ENCODE assay signal across 17 cellular contexts in the genomic region with DNA sequence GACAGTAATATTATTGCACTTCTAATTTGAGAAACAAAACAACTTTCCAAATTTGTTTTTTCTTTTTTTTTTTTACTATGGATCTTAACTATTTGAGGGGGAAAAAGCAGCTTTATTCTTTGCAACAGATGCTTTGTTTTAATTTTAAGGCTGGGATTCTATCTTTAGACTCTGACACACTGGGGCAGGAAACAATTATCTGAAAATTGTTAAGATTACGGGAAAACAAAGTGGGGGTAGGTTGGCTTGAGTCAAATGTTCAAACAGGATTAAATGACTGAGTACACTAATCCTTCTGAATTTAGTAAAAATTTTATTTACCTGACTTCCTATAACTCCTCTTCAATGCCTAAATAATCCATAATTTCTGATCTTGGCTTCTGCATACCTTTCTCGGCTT.
DNase-seq lines count a peak whose midpoint lies in the region; ATAC-seq and TF ChIP-seq lines count a peak whose summit lies in the region.
"Had no signal": no experiment of that assay in that cellular context is flagged by ENCODE, and none has a peak within 500 bp of the region (broad histone marks: within the 10 kb centered on the region; RNA-seq: fewer than 3 reads in every experiment).

No MANE protein-coding gene starts in this region.

- ATAC-seq in HG03095 (IDR thresholded peaks at IDR 0.05; ENCODE audit: unreplicated experiment), result no peak

- H3K9me3 Mint-ChIP-seq in HFFc6, result peaks cover 10% of the 10 kb centered on the region
- H3K9me3 Mint-ChIP-seq in endothelial cell (ENCODE audit: unreplicated experiment), result no peaks in the 10 kb centered on the region
- no peaks in the 10 kb centered on the region for H3K9me3 Mint-ChIP-seq in mesothelial cell of epicardium

- intact Hi-C loops in thyroid gland (cut with DNase I), result no loop called here

- TF ChIP-seq CTCF in HFFc6 (IDR thresholded peaks at IDR 0.05) (no peak), endothelial cell (IDR thresholded peaks at IDR 0.05; ENCODE audit: unreplicated experiment) (no peak), mesothelial cell of epicardium (IDR thresholded peaks at IDR 0.05; ENCODE audit: unreplicated experiment) (no peak), thyroid gland (IDR thresholded peaks at IDR 0.05) (no peak)

- no peaks in the 10 kb centered on the region for H3K36me3 ChIP-seq in thyroid gland
- H3K36me3 ChIP-seq: BE2C had no signal

- H3K36me3 Mint-ChIP-seq in HFFc6 (ENCODE audit: low read depth) (peaks cover 7% of the 10 kb centered on the region; the same call in 1 of the 2 replicates), endothelial cell (ENCODE audit: low read depth, unreplicated experiment) (no peaks in the 10 kb centered on the region), mesothelial cell of epicardium (peaks cover 5% of the 10 kb centered on the region)
- H3K36me3 Mint-ChIP-seq: CD4-positive, alpha-beta memory T cell had no signal

- H3K9me3 ChIP-seq in thyroid gland, result no peaks in the 10 kb centered on the region
- H3K9me3 ChIP-seq: BE2C had no signal

- 78 to 81% methylated on average over 2 of the region's 2 CpGs for WGBS in thyroid gland, 2 donors

- H3K4me1 Mint-ChIP-seq in HFFc6 (ENCODE audit: low read depth) (peaks cover 26% of the 10 kb centered on the region; the same call in 1 of the 2 replicates), endothelial cell (ENCODE audit: unreplicated experiment) (no peaks in the 10 kb centered on the region), mesothelial cell of epicardium (peaks cover 8% of the 10 kb centered on the region)
- H3K4me1 Mint-ChIP-seq: CD4-positive, alpha-beta memory T cell had no signal

- no peak overlapping the region for H3K27ac ChIP-seq in thyroid gland
- H3K27ac ChIP-seq: C4-2B, HL-60 had no signal

- H3K27ac Mint-ChIP-seq in HFFc6 (no peak overlapping the region), endothelial cell (ENCODE audit: unreplicated experiment) (peak overlapping the region; percentile 45), mesothelial cell of epicardium (peak overlapping the region; percentile 31)
- H3K27ac Mint-ChIP-seq: CD4-positive, alpha-beta memory T cell; H9 had no signal

- no peak for DNase-seq in HFFc6
- peak; percentile 9 to 64 for DNase-seq in NCI-H2081 (lab: John Stamatoyannopoulos, UW)
- no peak for DNase-seq in endothelial cell (ENCODE audit: low spot score)
- no peak for DNase-seq in mesothelial cell of epicardium (ENCODE audit: low spot score in 2 of 2, unreplicated experiment in 2 of 2)
- DNase-seq in D341Med (ENCODE audit: low spot score), result no peak
- DNase-seq in UCSD-AML1 (lab: John Stamatoyannopoulos, UW; ENCODE audit: unreplicated experiment), result no peak
- DNase-seq in thyroid gland, result no peak
- DNase-seq: BE2C; CD4-positive, alpha-beta memory T cell; DMS153; DMS79 treated with DMSO at 0.1 percent for 48 hours; GDM1; GOT3; H9 had no signal

- peaks cover 1% of the 10 kb centered on the region; the same call in 1 of the 2 replicates for H3K27me3 Mint-ChIP-seq in HFFc6 (ENCODE audit: insufficient read depth)
- no peaks in the 10 kb centered on the region for H3K27me3 Mint-ChIP-seq in endothelial cell (ENCODE audit: unreplicated experiment)
- no peaks in the 10 kb centered on the region for H3K27me3 Mint-ChIP-seq in mesothelial cell of epicardium (ENCODE audit: low read depth)
- H3K27me3 Mint-ChIP-seq: CD4-positive, alpha-beta memory T cell had no signal

- H3K4me1 ChIP-seq in thyroid gland, result no peaks in the 10 kb centered on the region
- H3K4me1 ChIP-seq: BE2C had no signal

- no peak for TF ChIP-seq POLR2A in thyroid gland (IDR thresholded peaks at IDR 0.05)

- H3K4me3 Mint-ChIP-seq in HFFc6 (peak overlapping the region; percentile 7; the same call in 1 of the 2 replicates), endothelial cell (ENCODE audit: unreplicated experiment) (no peak overlapping the region), mesothelial cell of epicardium (no peak overlapping the region)
- H3K4me3 Mint-ChIP-seq: CD4-positive, alpha-beta memory T cell; H9 had no signal

- H3K27me3 ChIP-seq in thyroid gland, result no peaks in the 10 kb centered on the region
- H3K27me3 ChIP-seq: BE2C had no signal

- no peak overlapping the region for H3K4me3 ChIP-seq in thyroid gland (replicated peaks in 1 of 3)

Comparison
In these comparisons a context has a peak if more than half of its experiments do, and no peak if none do; other contexts are left out.
1. DNase-seq: peak in NCI-H2081 (2 of 2); none in HFFc6 (single experiment), endothelial cell (single experiment), mesothelial cell of epicardium (0 of 2), D341Med (single experiment), UCSD-AML1 (single experiment) and thyroid gland (0 of 2).